ENCODE assay signal across 28 cellular contexts in genomic region chr4:11132478-11132877, GRCh38.
"Had no signal": no experiment of that assay in that cellular context is flagged by ENCODE, and none has a peak within 500 bp of the region (broad histone marks: within the 10 kb centered on the region; RNA-seq: fewer than 3 reads in every experiment).

No MANE protein-coding gene starts in this region.

- H3K4me3 ChIP-seq: neural progenitor cell, ovary, psoas muscle, right lobe of liver, sigmoid colon, stomach, thoracic aorta, thyroid gland, tibial nerve, upper lobe of right lung, uterus had no signal

- H3K36me3 Mint-ChIP-seq: naive thymus-derived CD8-positive, alpha-beta T cell; natural killer cell treated with Interleukin-12 subunit alpha and Interleukin-12 subunit beta and Interleukin-15 and Interleukin-18, amount 100 ng/mL, for 72 hours; neural progenitor cell; stimulated activated effector memory CD8-positive, alpha-beta T cell treated with anti-CD3 and anti-CD28 coated beads, Interleukin-12 subunit alpha, Interleukin-12 subunit beta, amount 100 ng/mL, for 72 hours; type B pancreatic cell had no signal

- H3K4me1 ChIP-seq: neural progenitor cell, parathyroid adenoma, psoas muscle, right lobe of liver, sigmoid colon, stomach, thyroid gland, upper lobe of right lung, uterus had no signal

- H3K27ac ChIP-seq: neural progenitor cell, ovary, parathyroid adenoma, psoas muscle, right lobe of liver, sigmoid colon, stomach, thoracic aorta, thyroid gland, tibial nerve, upper lobe of right lung, uterus had no signal

- H3K27ac Mint-ChIP-seq: naive thymus-derived CD8-positive, alpha-beta T cell; natural killer cell treated with Interleukin-12 subunit alpha and Interleukin-12 subunit beta and Interleukin-15 and Interleukin-18, amount 100 ng/mL, for 72 hours; neural progenitor cell; progenitor cell of endocrine pancreas; stimulated activated effector memory CD8-positive, alpha-beta T cell treated with anti-CD3 and anti-CD28 coated beads, Interleukin-12 subunit alpha, Interleukin-12 subunit beta, amount 100 ng/mL, for 72 hours; stimulated activated naive B cell treated with anti-CD40 and anti-IgM and Interleukin-4, amounts not matched to agents 10 μg/mL and 1 μg/mL and 100 μg/mL, for 72 hours; stimulated activated naive CD8-positive, alpha-beta T cell treated with anti-CD3 and anti-CD28 coated beads, Interleukin-15, Interleukin-2, amounts not matched to agents 100 ng/mL and 50 ng/mL, for 24 hours; type B pancreatic cell had no signal

- H3K9me3 Mint-ChIP-seq: natural killer cell treated with Interleukin-12 subunit alpha and Interleukin-12 subunit beta and Interleukin-15 and Interleukin-18, amount 100 ng/mL, for 72 hours; stimulated activated naive CD8-positive, alpha-beta T cell treated with anti-CD3 and anti-CD28 coated beads, Interleukin-15, Interleukin-2, amounts not matched to agents 100 ng/mL and 50 ng/mL, for 24 hours had no signal

- DNase-seq: naive thymus-derived CD8-positive, alpha-beta T cell; occipital lobe; ovary; posterior cingulate gyrus; psoas muscle; right cardiac atrium; right lobe of liver; sigmoid colon; small intestine; stimulated activated CD4-positive, alpha-beta T cell treated with anti-CD3 and anti-CD28 coated beads, Interleukin-15, amount 100 ng/mL, for 24 hours; stimulated activated CD4-positive, alpha-beta T cell treated with anti-CD3 and anti-CD28 coated beads, Interleukin-2, amount 100 ng/mL, for 24 hours; stimulated activated CD4-positive, alpha-beta T cell treated with anti-CD3 and anti-CD28 coated beads, Interleukin-2, amount 100 ng/mL, for 48 hours; stimulated activated CD4-positive, alpha-beta T cell treated with anti-CD3 and anti-CD28 coated beads, Interleukin-4, amount 100 ng/mL, for 24 hours; stimulated activated naive B cell treated with anti-CD40 and anti-IgM and Interleukin-4, amounts not matched to agents 10 μg/mL and 1 μg/mL and 100 μg/mL, for 72 hours; stimulated activated naive CD4-positive, alpha-beta T cell treated with Interleukin-2 at 50 U/mL for 16 hours; stomach; thyroid gland; upper lobe of right lung; uterus had no signal

- H3K36me3 ChIP-seq: neural progenitor cell, ovary, right lobe of liver, sigmoid colon, stomach, thoracic aorta, thyroid gland, tibial nerve, upper lobe of right lung, uterus had no signal

- H3K9me3 ChIP-seq: ovary, psoas muscle, right lobe of liver, thoracic aorta, thyroid gland, tibial nerve, upper lobe of right lung, uterus had no signal

- H3K27me3 Mint-ChIP-seq: natural killer cell treated with Interleukin-12 subunit alpha and Interleukin-12 subunit beta and Interleukin-15 and Interleukin-18, amount 100 ng/mL, for 72 hours; progenitor cell of endocrine pancreas; stimulated activated naive B cell treated with anti-CD40 and anti-IgM and Interleukin-4, amounts not matched to agents 10 μg/mL and 1 μg/mL and 100 μg/mL, for 72 hours; stimulated activated naive CD8-positive, alpha-beta T cell treated with anti-CD3 and anti-CD28 coated beads, Interleukin-15, Interleukin-2, amounts not matched to agents 100 ng/mL and 50 ng/mL, for 24 hours; type B pancreatic cell had no signal

- H3K27me3 ChIP-seq: neural progenitor cell, ovary, right lobe of liver, sigmoid colon, stomach, thyroid gland, tibial nerve, upper lobe of right lung, uterus had no signal

- H3K4me3 Mint-ChIP-seq: naive thymus-derived CD8-positive, alpha-beta T cell; natural killer cell treated with Interleukin-12 subunit alpha and Interleukin-12 subunit beta and Interleukin-15 and Interleukin-18, amount 100 ng/mL, for 72 hours; neural progenitor cell; stimulated activated effector memory CD8-positive, alpha-beta T cell treated with anti-CD3 and anti-CD28 coated beads, Interleukin-12 subunit alpha, Interleukin-12 subunit beta, amount 100 ng/mL, for 72 hours; stimulated activated naive B cell treated with anti-CD40 and anti-IgM and Interleukin-4, amounts not matched to agents 10 μg/mL and 1 μg/mL and 100 μg/mL, for 72 hours; stimulated activated naive CD8-positive, alpha-beta T cell treated with anti-CD3 and anti-CD28 coated beads, Interleukin-15, Interleukin-2, amounts not matched to agents 100 ng/mL and 50 ng/mL, for 24 hours; type B pancreatic cell had no signal

- H3K4me1 Mint-ChIP-seq: neural progenitor cell had no signal

- ATAC-seq: naive thymus-derived CD8-positive, alpha-beta T cell; natural killer cell treated with Interleukin-12 subunit alpha and Interleukin-12 subunit beta and Interleukin-15 and Interleukin-18, amount 100 ng/mL, for 72 hours; psoas muscle; right cardiac atrium; right lobe of liver; stimulated activated effector memory CD8-positive, alpha-beta T cell treated with anti-CD3 and anti-CD28 coated beads, Interleukin-12 subunit alpha, Interleukin-12 subunit beta, amount 100 ng/mL, for 72 hours; stimulated activated naive B cell treated with anti-CD40 and anti-IgM and Interleukin-4, amounts not matched to agents 10 μg/mL and 1 μg/mL and 100 μg/mL, for 72 hours; upper lobe of right lung had no signal
